19 cellular contexts compared by ENCODE assay signal in genomic region chr18:79058007-79058406, GRCh38. TPM values are rescaled to one million over a fixed set of nuclear protein-coding genes. Genes with fewer than 3 reads are reported as not detected.
A peak's percentile ranks its signal among the peaks of the same experiment; 100 is the strongest.
DNase-seq lines count a peak whose midpoint lies in the region; ATAC-seq and TF ChIP-seq lines count a peak whose summit lies in the region.
"Had no signal": no experiment of that assay in that cellular context is flagged by ENCODE, and none has a peak within 500 bp of the region (broad histone marks: within the 10 kb centered on the region; RNA-seq: fewer than 3 reads in every experiment).

No MANE protein-coding gene starts in this region.

- no peak overlapping the region for H2BK5ac ChIP-seq in trophoblast cell (ENCODE audit: low read depth, low read length, poor library complexity)

- H3K4me3 ChIP-seq in OCI-LY3 (ENCODE audit: low read length) (no peak overlapping the region), trophoblast cell (ENCODE audit: low read depth, low read length) (no peak overlapping the region)
- H3K4me3 ChIP-seq: hepatocyte, tibial artery had no signal

- ATAC-seq in GM18519 (IDR thresholded peaks at IDR 0.05; ENCODE audit: low FRiP score, unreplicated experiment) (peak; percentile 38), GM21447 (IDR thresholded peaks at IDR 0.05; ENCODE audit: unreplicated experiment) (peak; percentile 82), HG03066 (IDR thresholded peaks at IDR 0.05; ENCODE audit: low read depth, unreplicated experiment) (peak; percentile 69), HG02642 (IDR thresholded peaks at IDR 0.05; ENCODE audit: poor library complexity, unreplicated experiment) (no peak)
- ATAC-seq: naive thymus-derived CD8-positive, alpha-beta T cell; right cardiac atrium had no signal

- H3K79me2 ChIP-seq in OCI-LY3 (ENCODE audit: low read length), result no peaks in the 10 kb centered on the region
- no peaks in the 10 kb centered on the region for H3K79me2 ChIP-seq in trophoblast cell (ENCODE audit: control insufficient read depth, insufficient read depth, low read length, poor library complexity)
- H3K79me2 ChIP-seq: hepatocyte had no signal

- H3K4me2 ChIP-seq in OCI-LY3 (ENCODE audit: low read length) (peak overlapping the region; percentile 33), trophoblast cell (ENCODE audit: low read length) (no peak overlapping the region)
- H3K4me2 ChIP-seq: hepatocyte had no signal

- DNase-seq in progenitor cell of endocrine pancreas (ENCODE audit: low spot score, unreplicated experiment) (no peak), GM19238 (ENCODE audit: insufficient read length, low spot score) (no peak), trophoblast cell (no peak)
- DNase-seq: activated naive CD4-positive, alpha-beta T cell treated with anti-CD3 and anti-CD28 coated beads, Interleukin-2, amount 50 U/mL, for 16 hours; naive thymus-derived CD8-positive, alpha-beta T cell; NCI-H2081 treated with DMSO at 0.1 percent for 48 hours; NCI-H748 treated with DMSO at 0.1 percent for 48 hours; right cardiac atrium; SHP77; stimulated activated CD4-positive, alpha-beta T cell treated with anti-CD3 and anti-CD28 coated beads, Interleukin-2, amount 100 ng/mL, for 24 hours; stimulated activated CD8-positive, alpha-beta memory T cell treated with anti-CD3 and anti-CD28 coated beads, Interleukin-4, amount 100 ng/mL, for 48 hours; tibial artery had no signal

- H3K9me3 ChIP-seq in OCI-LY3 (ENCODE audit: insufficient read depth, low read length) (no peaks in the 10 kb centered on the region), trophoblast cell (ENCODE audit: insufficient read depth, low read depth, low read length) (peaks cover 6% of the 10 kb centered on the region)

- H3K4ac ChIP-seq in trophoblast cell (ENCODE audit: low read depth, low read length), result no peak overlapping the region

- WGBS in trophoblast cell (ENCODE audit: extremely low coverage, insufficient coverage, insufficient read length), result no CpG with 5 or more reads among the region's 2 CpGs

- H4K91ac ChIP-seq in trophoblast cell (ENCODE audit: low read depth, low read length), result no peak overlapping the region

- H3K9ac ChIP-seq in OCI-LY3 (ENCODE audit: low read length) (no peak overlapping the region), trophoblast cell (ENCODE audit: low read length) (no peak overlapping the region)

- no peaks in the 10 kb centered on the region for H3K4me1 Mint-ChIP-seq in progenitor cell of endocrine pancreas (ENCODE audit: low read depth)
- H3K4me1 Mint-ChIP-seq: brain; naive thymus-derived CD8-positive, alpha-beta T cell had no signal

- no peak overlapping the region for H3K23ac ChIP-seq in trophoblast cell (ENCODE audit: low read length)

- H2BK120ac ChIP-seq in trophoblast cell (ENCODE audit: insufficient read depth, low read length, poor library complexity), result no peak overlapping the region

- TF ChIP-seq CTCF in OCI-LY3 (IDR thresholded peaks at IDR 0.05; ENCODE audit: low read depth, low read length), result no peak
- TF ChIP-seq CTCF in progenitor cell of endocrine pancreas (IDR thresholded peaks at IDR 0.05; ENCODE audit: unreplicated experiment), result no peak

- no peak overlapping the region for H2BK12ac ChIP-seq in trophoblast cell (ENCODE audit: low read length)

- peaks cover 13% of the 10 kb centered on the region for H3K4me1 ChIP-seq in OCI-LY3 (ENCODE audit: low read length)
- H3K4me1 ChIP-seq in trophoblast cell (ENCODE audit: control insufficient read depth in 1 of 2, insufficient read depth in 2 of 2, low read length in 2 of 2), result peaks cover 5 to 9% of the 10 kb centered on the region in 2 experiments
- H3K4me1 ChIP-seq: tibial artery had no signal

- H3K27ac ChIP-seq in OCI-LY3 (ENCODE audit: low read length) (no peak overlapping the region), trophoblast cell (ENCODE audit: low read depth, low read length) (no peak overlapping the region)
- H3K27ac ChIP-seq: hepatocyte, tibial artery had no signal

- H3K79me1 ChIP-seq in trophoblast cell (ENCODE audit: low read length), result no peaks in the 10 kb centered on the region

- peaks cover 13% of the 10 kb centered on the region for H3K27me3 Mint-ChIP-seq in progenitor cell of endocrine pancreas

- H3K9me3 Mint-ChIP-seq in progenitor cell of endocrine pancreas (ENCODE audit: low read depth), result no peaks in the 10 kb centered on the region

- no peak overlapping the region for H4K8ac ChIP-seq in trophoblast cell (ENCODE audit: low read depth, low read length)

- H3K27me3 ChIP-seq in OCI-LY3 (ENCODE audit: low read depth, low read length), result peaks cover 3% of the 10 kb centered on the region; the same call in 1 of the 2 replicates
- no peaks in the 10 kb centered on the region for H3K27me3 ChIP-seq in trophoblast cell (ENCODE audit: insufficient read depth, low read length)
- H3K27me3 ChIP-seq: hepatocyte had no signal

- no peaks in the 10 kb centered on the region for H3K36me3 ChIP-seq in OCI-LY3 (replicated peaks; ENCODE audit: low read depth, low read length)
- no peaks in the 10 kb centered on the region for H3K36me3 ChIP-seq in trophoblast cell (ENCODE audit: control insufficient read depth in 1 of 2, insufficient read depth in 2 of 2, low read length in 2 of 2)
- H3K36me3 ChIP-seq: tibial artery had no signal

- peak overlapping the region; percentile 10; the same call in 1 of the 2 replicates for H2AFZ ChIP-seq in OCI-LY3 (ENCODE audit: low read depth, low read length)
- H2AFZ ChIP-seq in trophoblast cell (ENCODE audit: insufficient read depth, low read length, poor library complexity), result no peak overlapping the region
- H2AFZ ChIP-seq: hepatocyte had no signal

- no peak overlapping the region for H3K27ac Mint-ChIP-seq in progenitor cell of endocrine pancreas
- H3K27ac Mint-ChIP-seq: brain; naive thymus-derived CD8-positive, alpha-beta T cell had no signal

- H3K36me3 Mint-ChIP-seq in progenitor cell of endocrine pancreas (ENCODE audit: insufficient read depth), result no peaks in the 10 kb centered on the region
- H3K36me3 Mint-ChIP-seq: brain; naive thymus-derived CD8-positive, alpha-beta T cell had no signal

- H3K14ac ChIP-seq in trophoblast cell (ENCODE audit: low read length), result no peak overlapping the region

- no peaks in the 10 kb centered on the region for H4K20me1 ChIP-seq in OCI-LY3 (ENCODE audit: insufficient read depth, low read length)

- H2AK5ac ChIP-seq in trophoblast cell (ENCODE audit: low read length), result no peak overlapping the region

- no peak overlapping the region for H3K4me3 Mint-ChIP-seq in progenitor cell of endocrine pancreas (ENCODE audit: low read depth)
- H3K4me3 Mint-ChIP-seq: brain; naive thymus-derived CD8-positive, alpha-beta T cell had no signal

- H4K12ac ChIP-seq in trophoblast cell (ENCODE audit: low read depth, low read length), result no peak overlapping the region

- no peak overlapping the region for H3K18ac ChIP-seq in trophoblast cell (ENCODE audit: low read length)

RNA-seq across cellular contexts. Expression of gene ATP9B, which starts 11.2 kb away (rescaled TPM):
- 45.3 and 49.9 TPM in 2 replicates for total RNA-seq in progenitor cell of endocrine pancreas
- polyA plus RNA-seq in trophoblast cell (2013), result 6.8 and 7.0 TPM in 2 replicates
